In the genomic region with DNA sequence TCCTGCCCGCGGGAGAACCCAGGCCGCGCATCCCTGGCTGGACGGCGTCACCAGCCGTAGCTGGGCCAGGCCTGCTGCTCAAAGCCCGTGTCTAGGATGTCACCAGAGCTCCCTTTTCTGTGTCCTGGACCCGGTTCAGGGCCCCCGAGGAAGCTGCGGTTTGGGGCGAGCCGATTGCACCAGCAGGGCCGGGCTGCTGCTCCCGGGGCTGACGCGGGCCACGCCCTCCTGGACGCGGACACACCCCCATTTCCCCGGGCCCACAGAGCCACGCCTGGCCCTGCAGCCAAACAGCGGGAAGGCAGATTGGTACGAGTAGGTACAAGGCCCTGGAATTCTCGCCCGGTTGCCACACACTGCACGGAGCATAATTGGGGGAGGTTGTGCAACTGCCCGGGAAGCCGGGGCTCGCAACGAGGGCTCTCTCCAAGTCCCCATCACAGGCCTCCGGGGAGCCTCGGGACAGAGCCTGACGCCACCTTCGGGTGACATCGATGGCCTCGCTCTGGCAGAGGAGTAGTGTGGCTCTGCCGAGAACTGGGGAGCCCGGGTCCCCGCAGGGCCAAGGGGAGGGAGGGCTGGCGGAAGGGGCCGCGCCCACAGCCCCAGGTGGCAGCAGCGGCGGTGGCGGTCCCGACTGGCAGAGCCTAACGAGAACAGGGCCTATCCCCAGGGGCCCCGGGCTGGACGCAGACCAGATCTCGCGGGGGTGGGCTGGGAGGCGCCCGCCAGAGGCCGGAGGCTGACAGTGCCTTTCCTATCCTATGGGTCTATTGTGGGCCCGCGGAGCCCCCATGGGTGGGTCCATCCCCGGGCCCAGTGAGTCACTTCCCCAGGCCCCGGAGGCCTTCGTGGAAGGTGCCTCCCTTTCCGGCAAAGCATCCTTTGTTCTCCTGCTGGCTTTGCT, we compare ENCODE assay signal across 1 cellular context.
TF ChIP-seq lines count a peak whose summit lies in the region.

No MANE protein-coding gene starts in this region.

TF ChIP-seq in HEK293, 187 proteins besides CTCF, POLR2A, EP300 and RAD21 (continued from another document and continues in another):
- no peak for TF ChIP-seq ZNF211 (tag by site-specific recombination; IDR thresholded peaks at IDR 0.05; ENCODE audit: low read depth)
- TF ChIP-seq ZNF416 (tag by site-specific recombination; IDR thresholded peaks at IDR 0.05): 0 out of 2 replicates have a peak, but pooled peaks have one; percentile 19
- TF ChIP-seq YY2 (tag by site-specific recombination; IDR thresholded peaks at IDR 0.05): no peak
- no peak for TF ChIP-seq ZNF138 (tag by site-specific recombination; IDR thresholded peaks at IDR 0.05; ENCODE audit: borderline replicate concordance)
- TF ChIP-seq RBAK (tag by site-specific recombination; IDR thresholded peaks at IDR 0.05): no peak
- TF ChIP-seq, protein P1, sequence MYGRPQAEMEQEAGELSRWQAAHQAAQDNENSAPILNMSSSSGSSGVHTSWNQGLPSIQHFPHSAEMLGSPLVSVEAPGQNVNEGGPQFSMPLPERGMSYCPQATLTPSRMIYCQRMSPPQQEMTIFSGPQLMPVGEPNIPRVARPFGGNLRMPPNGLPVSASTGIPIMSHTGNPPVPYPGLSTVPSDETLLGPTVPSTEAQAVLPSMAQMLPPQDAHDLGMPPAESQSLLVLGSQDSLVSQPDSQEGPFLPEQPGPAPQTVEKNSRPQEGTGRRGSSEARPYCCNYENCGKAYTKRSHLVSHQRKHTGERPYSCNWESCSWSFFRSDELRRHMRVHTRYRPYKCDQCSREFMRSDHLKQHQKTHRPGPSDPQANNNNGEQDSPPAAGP (tag by site-specific recombination; IDR thresholded peaks at IDR 0.05): peak; percentile 95
- TF ChIP-seq ZNF366 (tag by site-specific recombination; conservative IDR thresholded peaks at IDR 0.05): no peak
- TF ChIP-seq ZNF2 (tag by site-specific recombination; IDR thresholded peaks at IDR 0.05): 0 out of 2 replicates have a peak, but pooled peaks have one; percentile 26
- peak; percentile 19; the same call in 1 of the 2 replicates for TF ChIP-seq IKZF3 (tag by site-specific recombination; IDR thresholded peaks at IDR 0.05)
- TF ChIP-seq SCRT1 (tag by site-specific recombination; IDR thresholded peaks at IDR 0.05; ENCODE audit: borderline replicate concordance): no peak
- peak; percentile 57; the same call in 1 of the 2 replicates for TF ChIP-seq ZNF629 (tag by site-specific recombination; IDR thresholded peaks at IDR 0.05)
- TF ChIP-seq ZIC2 (tag by site-specific recombination; IDR thresholded peaks at IDR 0.05): peak; percentile 91
- TF ChIP-seq ZNF169 (tag by site-specific recombination; IDR thresholded peaks at IDR 0.05): no peak
- TF ChIP-seq, protein P2, sequence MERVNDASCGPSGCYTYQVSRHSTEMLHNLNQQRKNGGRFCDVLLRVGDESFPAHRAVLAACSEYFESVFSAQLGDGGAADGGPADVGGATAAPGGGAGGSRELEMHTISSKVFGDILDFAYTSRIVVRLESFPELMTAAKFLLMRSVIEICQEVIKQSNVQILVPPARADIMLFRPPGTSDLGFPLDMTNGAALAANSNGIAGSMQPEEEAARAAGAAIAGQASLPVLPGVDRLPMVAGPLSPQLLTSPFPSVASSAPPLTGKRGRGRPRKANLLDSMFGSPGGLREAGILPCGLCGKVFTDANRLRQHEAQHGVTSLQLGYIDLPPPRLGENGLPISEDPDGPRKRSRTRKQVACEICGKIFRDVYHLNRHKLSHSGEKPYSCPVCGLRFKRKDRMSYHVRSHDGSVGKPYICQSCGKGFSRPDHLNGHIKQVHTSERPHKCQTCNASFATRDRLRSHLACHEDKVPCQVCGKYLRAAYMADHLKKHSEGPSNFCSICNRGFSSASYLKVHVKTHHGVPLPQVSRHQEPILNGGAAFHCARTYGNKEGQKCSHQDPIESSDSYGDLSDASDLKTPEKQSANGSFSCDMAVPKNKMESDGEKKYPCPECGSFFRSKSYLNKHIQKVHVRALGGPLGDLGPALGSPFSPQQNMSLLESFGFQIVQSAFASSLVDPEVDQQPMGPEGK (tag by site-specific recombination; IDR thresholded peaks at IDR 0.05): peak; percentile 89
- no peak for TF ChIP-seq ZNF791 (tag by site-specific recombination; IDR thresholded peaks at IDR 0.05)
- 0 out of 2 replicates have a peak, but pooled peaks have one; percentile 15 for TF ChIP-seq INSM2 (tag by site-specific recombination; IDR thresholded peaks at IDR 0.05)
- TF ChIP-seq, protein P3, sequence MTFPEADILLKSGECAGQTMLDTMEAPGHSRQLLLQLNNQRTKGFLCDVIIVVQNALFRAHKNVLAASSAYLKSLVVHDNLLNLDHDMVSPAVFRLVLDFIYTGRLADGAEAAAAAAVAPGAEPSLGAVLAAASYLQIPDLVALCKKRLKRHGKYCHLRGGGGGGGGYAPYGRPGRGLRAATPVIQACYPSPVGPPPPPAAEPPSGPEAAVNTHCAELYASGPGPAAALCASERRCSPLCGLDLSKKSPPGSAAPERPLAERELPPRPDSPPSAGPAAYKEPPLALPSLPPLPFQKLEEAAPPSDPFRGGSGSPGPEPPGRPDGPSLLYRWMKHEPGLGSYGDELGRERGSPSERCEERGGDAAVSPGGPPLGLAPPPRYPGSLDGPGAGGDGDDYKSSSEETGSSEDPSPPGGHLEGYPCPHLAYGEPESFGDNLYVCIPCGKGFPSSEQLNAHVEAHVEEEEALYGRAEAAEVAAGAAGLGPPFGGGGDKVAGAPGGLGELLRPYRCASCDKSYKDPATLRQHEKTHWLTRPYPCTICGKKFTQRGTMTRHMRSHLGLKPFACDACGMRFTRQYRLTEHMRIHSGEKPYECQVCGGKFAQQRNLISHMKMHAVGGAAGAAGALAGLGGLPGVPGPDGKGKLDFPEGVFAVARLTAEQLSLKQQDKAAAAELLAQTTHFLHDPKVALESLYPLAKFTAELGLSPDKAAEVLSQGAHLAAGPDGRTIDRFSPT (tag by site-specific recombination; IDR thresholded peaks at IDR 0.05): peak; percentile 84
- TF ChIP-seq ZBTB49 (tag by site-specific recombination; IDR thresholded peaks at IDR 0.05; ENCODE audit: low read depth): no peak
- TF ChIP-seq ZNF391 (tag by site-specific recombination; IDR thresholded peaks at IDR 0.05; ENCODE audit: borderline replicate concordance, low read depth): no peak
- no peak for TF ChIP-seq TCF7L2 (IDR thresholded peaks at IDR 0.05; ENCODE audit: borderline replicate concordance, low read depth, low read length)
- TF ChIP-seq PRDM10 (tag by site-specific recombination; IDR thresholded peaks at IDR 0.05): peak; percentile 97
- TF ChIP-seq ZNF654 (tag by site-specific recombination; IDR thresholded peaks at IDR 0.05; ENCODE audit: low read depth): no peak
- TF ChIP-seq ZFP37 (tag by site-specific recombination; IDR thresholded peaks at IDR 0.05): no peak
- no peak for TF ChIP-seq SETDB1 (IDR thresholded peaks at IDR 0.05; ENCODE audit: insufficient read length, low read length)
- no peak for TF ChIP-seq ZNF239 (tag by site-specific recombination; IDR thresholded peaks at IDR 0.05)
- no peak for TF ChIP-seq ZNF548 (tag by site-specific recombination; IDR thresholded peaks at IDR 0.05)
- TF ChIP-seq ZNF837 (tag by site-specific recombination; IDR thresholded peaks at IDR 0.05): no peak
- no peak; the same call in 1 of the 2 replicates for TF ChIP-seq ZNF843 (tag by site-specific recombination; IDR thresholded peaks at IDR 0.05)
- peak; percentile 64; the same call in 1 of the 2 replicates for TF ChIP-seq ZNF202 (tag by site-specific recombination; IDR thresholded peaks at IDR 0.05; ENCODE audit: borderline replicate concordance)
- TF ChIP-seq ZFP69B (tag by site-specific recombination; IDR thresholded peaks at IDR 0.05): peak; percentile 99
- TF ChIP-seq ZNF449 (tag by site-specific recombination; IDR thresholded peaks at IDR 0.05): peak; percentile 76
- TF ChIP-seq ZNF133 (tag by site-specific recombination; IDR thresholded peaks at IDR 0.05): no peak
- no peak for TF ChIP-seq ZNF830 (tag by site-specific recombination; IDR thresholded peaks at IDR 0.05; ENCODE audit: low read depth)
- no peak for TF ChIP-seq ZNF529 (tag by site-specific recombination; IDR thresholded peaks at IDR 0.05; ENCODE audit: insufficient replicate concordance)
- TF ChIP-seq ZBTB8A (tag by site-specific recombination; IDR thresholded peaks at IDR 0.05): peak; percentile 80
- TF ChIP-seq ZNF248 (tag by site-specific recombination; IDR thresholded peaks at IDR 0.05): no peak
- TF ChIP-seq ZNF292 (tag by site-specific recombination; IDR thresholded peaks at IDR 0.05; ENCODE audit: borderline replicate concordance, low read depth): no peak
- TF ChIP-seq ZBTB21 (tag by site-specific recombination; IDR thresholded peaks at IDR 0.05): no peak
- TF ChIP-seq ZNF549 (tag by site-specific recombination; IDR thresholded peaks at IDR 0.05): no peak
- TF ChIP-seq KLF8 (tag by site-specific recombination; IDR thresholded peaks at IDR 0.05): peak; percentile 75; the same call in 1 of the 2 replicates
- TF ChIP-seq ZNF623 (tag by site-specific recombination; IDR thresholded peaks at IDR 0.05): no peak
- peak; percentile 100 for TF ChIP-seq ZBTB20 (tag by site-specific recombination; IDR thresholded peaks at IDR 0.05)
- TF ChIP-seq ZNF530 (tag by site-specific recombination; IDR thresholded peaks at IDR 0.05; ENCODE audit: low read depth): no peak
- no peak for TF ChIP-seq ZNF513 (tag by site-specific recombination; IDR thresholded peaks at IDR 0.05)
- TF ChIP-seq WT1 (tag by site-specific recombination; IDR thresholded peaks at IDR 0.05): no peak
